In the genomic region with DNA sequence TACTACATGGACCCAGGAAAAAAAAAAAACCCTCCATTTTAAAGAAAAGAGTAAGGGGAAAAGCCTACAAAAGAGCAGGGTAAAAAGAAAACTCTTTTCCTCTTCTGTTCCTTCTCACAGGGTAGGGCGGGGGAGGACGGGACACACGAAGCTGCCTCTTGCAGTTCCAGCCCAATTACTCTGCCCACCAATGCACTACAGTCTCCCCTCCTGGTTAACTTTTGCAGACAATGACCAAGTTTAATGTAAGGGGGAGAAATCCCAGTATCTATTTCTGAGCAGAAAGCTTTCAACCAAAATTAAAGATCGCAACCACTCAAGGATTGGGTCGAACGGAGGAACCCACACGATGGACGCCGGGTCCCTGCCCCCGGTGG, we compare ENCODE assay signal across 1 cellular context.
TF ChIP-seq lines count a peak whose summit lies in the region.

No MANE protein-coding gene starts in this region.

TF ChIP-seq in GM23338, 12 proteins besides CTCF, POLR2A, EP300 and RAD21 (continued from another document):
- TF ChIP-seq, protein P1, sequence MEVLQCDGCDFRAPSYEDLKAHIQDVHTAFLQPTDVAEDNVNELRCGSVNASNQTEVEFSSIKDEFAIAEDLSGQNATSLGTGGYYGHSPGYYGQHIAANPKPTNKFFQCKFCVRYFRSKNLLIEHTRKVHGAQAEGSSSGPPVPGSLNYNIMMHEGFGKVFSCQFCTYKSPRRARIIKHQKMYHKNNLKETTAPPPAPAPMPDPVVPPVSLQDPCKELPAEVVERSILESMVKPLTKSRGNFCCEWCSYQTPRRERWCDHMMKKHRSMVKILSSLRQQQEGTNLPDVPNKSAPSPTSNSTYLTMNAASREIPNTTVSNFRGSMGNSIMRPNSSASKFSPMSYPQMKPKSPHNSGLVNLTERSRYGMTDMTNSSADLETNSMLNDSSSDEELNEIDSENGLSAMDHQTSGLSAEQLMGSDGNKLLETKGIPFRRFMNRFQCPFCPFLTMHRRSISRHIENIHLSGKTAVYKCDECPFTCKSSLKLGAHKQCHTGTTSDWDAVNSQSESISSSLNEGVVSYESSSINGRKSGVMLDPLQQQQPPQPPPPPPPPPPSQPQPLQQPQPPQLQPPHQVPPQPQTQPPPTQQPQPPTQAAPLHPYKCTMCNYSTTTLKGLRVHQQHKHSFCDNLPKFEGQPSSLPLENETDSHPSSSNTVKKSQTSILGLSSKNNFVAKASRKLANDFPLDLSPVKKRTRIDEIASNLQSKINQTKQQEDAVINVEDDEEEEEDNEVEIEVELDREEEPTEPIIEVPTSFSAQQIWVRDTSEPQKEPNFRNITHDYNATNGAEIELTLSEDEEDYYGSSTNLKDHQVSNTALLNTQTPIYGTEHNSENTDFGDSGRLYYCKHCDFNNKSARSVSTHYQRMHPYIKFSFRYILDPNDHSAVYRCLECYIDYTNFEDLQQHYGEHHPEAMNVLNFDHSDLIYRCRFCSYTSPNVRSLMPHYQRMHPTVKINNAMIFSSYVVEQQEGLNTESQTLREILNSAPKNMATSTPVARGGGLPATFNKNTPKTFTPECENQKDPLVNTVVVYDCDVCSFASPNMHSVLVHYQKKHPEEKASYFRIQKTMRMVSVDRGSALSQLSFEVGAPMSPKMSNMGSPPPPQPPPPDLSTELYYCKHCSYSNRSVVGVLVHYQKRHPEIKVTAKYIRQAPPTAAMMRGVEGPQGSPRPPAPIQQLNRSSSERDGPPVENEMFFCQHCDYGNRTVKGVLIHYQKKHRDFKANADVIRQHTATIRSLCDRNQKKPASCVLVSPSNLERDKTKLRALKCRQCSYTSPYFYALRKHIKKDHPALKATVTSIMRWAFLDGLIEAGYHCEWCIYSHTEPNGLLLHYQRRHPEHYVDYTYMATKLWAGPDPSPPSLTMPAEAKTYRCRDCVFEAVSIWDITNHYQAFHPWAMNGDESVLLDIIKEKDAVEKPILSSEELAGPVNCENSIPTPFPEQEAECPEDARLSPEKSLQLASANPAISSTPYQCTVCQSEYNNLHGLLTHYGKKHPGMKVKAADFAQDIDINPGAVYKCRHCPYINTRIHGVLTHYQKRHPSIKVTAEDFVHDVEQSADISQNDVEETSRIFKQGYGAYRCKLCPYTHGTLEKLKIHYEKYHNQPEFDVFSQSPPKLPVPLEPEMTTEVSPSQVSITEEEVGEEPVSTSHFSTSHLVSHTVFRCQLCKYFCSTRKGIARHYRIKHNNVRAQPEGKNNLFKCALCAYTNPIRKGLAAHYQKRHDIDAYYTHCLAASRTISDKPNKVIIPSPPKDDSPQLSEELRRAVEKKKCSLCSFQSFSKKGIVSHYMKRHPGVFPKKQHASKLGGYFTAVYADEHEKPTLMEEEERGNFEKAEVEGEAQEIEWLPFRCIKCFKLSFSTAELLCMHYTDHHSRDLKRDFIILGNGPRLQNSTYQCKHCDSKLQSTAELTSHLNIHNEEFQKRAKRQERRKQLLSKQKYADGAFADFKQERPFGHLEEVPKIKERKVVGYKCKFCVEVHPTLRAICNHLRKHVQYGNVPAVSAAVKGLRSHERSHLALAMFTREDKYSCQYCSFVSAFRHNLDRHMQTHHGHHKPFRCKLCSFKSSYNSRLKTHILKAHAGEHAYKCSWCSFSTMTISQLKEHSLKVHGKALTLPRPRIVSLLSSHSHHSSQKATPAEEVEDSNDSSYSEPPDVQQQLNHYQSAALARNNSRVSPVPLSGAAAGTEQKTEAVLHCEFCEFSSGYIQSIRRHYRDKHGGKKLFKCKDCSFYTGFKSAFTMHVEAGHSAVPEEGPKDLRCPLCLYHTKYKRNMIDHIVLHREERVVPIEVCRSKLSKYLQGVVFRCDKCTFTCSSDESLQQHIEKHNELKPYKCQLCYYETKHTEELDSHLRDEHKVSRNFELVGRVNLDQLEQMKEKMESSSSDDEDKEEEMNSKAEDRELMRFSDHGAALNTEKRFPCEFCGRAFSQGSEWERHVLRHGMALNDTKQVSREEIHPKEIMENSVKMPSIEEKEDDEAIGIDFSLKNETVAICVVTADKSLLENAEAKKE (CRISPR knock-in tag; IDR thresholded peaks at IDR 0.05), result no peak
TF ChIP-seq in GM23338: peak in this region for 0.
